Comparison of ENCODE assay signal across 15 cellular contexts in genomic region chr2:20620696-20621365, GRCh38. TPM values are rescaled to one million over a fixed set of nuclear protein-coding genes. Genes with fewer than 3 reads are reported as not detected.
DNase-seq lines count a peak whose midpoint lies in the region; ATAC-seq and TF ChIP-seq lines count a peak whose summit lies in the region.
"Had no signal": no experiment of that assay in that cellular context is flagged by ENCODE, and none has a peak within 500 bp of the region (broad histone marks: within the 10 kb centered on the region; RNA-seq: fewer than 3 reads in every experiment).

No MANE protein-coding gene starts in this region.

- no peak overlapping the region for H2BK5ac ChIP-seq in mesenchymal stem cell (ENCODE audit: low read depth, low read length, poor library complexity, severe bottlenecking)

- 83% methylated on average over 4 of the region's 4 CpGs for WGBS in esophagus muscularis mucosa
- WGBS in mesenchymal stem cell = 98% methylated on average over 4 of the region's 4 CpGs
- WGBS in testis, 2 donors = 80 to 92% methylated on average over 3 to 4 of the region's 4 CpGs

- H3K79me1 ChIP-seq in mesenchymal stem cell (replicated peaks; ENCODE audit: low read length, poor library complexity, severe bottlenecking) = peaks cover 4% of the 10 kb centered on the region

- peak overlapping the region; percentile 96 to 99 (median 96) for H3K27ac ChIP-seq in esophagus muscularis mucosa (replicated peaks in 1 of 4)
- H3K27ac ChIP-seq in mesenchymal stem cell (ENCODE audit: low read length, poor library complexity, severe bottlenecking) = no peak overlapping the region
- peak overlapping the region; percentile 99 for H3K27ac ChIP-seq in subcutaneous abdominal adipose tissue (ENCODE audit: low read depth, low read length)
- H3K27ac ChIP-seq in testis = peak overlapping the region in 1 of 2 donors; percentile 96
- H3K27ac ChIP-seq: hepatocyte had no signal

- H4K91ac ChIP-seq in mesenchymal stem cell (ENCODE audit: low read length) = peak overlapping the region; percentile 15

- H2AFZ ChIP-seq in mesenchymal stem cell (ENCODE audit: low read depth, low read length) = no peak overlapping the region
- H2AFZ ChIP-seq: hepatocyte had no signal

- H3K4me2 ChIP-seq in mesenchymal stem cell (ENCODE audit: low read length, poor library complexity, severe bottlenecking) = no peak overlapping the region
- H3K4me2 ChIP-seq: hepatocyte had no signal

- H2BK12ac ChIP-seq in mesenchymal stem cell (ENCODE audit: low read length in 2 of 2) = no peak overlapping the region

- H3K27ac Mint-ChIP-seq in WTC11 = peak overlapping the region; percentile 41; the same call in 1 of the 2 replicates
- no peak overlapping the region for H3K27ac Mint-ChIP-seq in activated T-helper 1 cell treated with anti-CD3 and anti-CD28 coated beads, Interleukin-12 subunit alpha, Interleukin-12 subunit beta, Interleukin-2, Interleukin-4 antibody, amounts not matched to agents 30 ng/mL and 10 ng/mL and 1 ng/mL, durations not matched to agents 14 hours and 24 hours and 36 hours
- H3K27ac Mint-ChIP-seq: activated CD4-positive, alpha-beta memory T cell treated with anti-CD3 and anti-CD28 coated beads for 36 hours had no signal

- TF ChIP-seq POLR2A in esophagus muscularis mucosa (IDR thresholded peaks at IDR 0.05; ENCODE audit: low read depth) = no peak
- no peak for TF ChIP-seq POLR2A in testis (IDR thresholded peaks at IDR 0.05)

- CTCF ChIA-PET in WTC11 (lab: Charles Lee) = interaction anchor here (0.8 to 1.2 kb wide), 2 partner anchors 15 to 22 kb away, joined by 3 read pairs; no protein-coding TSS in a partner anchor

- H3K36me3 ChIP-seq in esophagus muscularis mucosa (peaks cover 33 to 59% (median 44%) of the 10 kb centered on the region in 4 donors), mesenchymal stem cell (ENCODE audit: control insufficient read depth in 1 of 2, insufficient read depth in 2 of 2, low read depth in 1 of 2, low read length in 2 of 2) (peaks cover 52% of the 10 kb centered on the region in 2 experiments), subcutaneous abdominal adipose tissue (ENCODE audit: control insufficient read depth in 5 of 5, insufficient read depth in 5 of 5, low read length in 5 of 5) (peaks cover 0 to 58% (median 52%) of the 10 kb centered on the region in 5 donors), testis (ENCODE audit: low read depth, missing control alignments) (no peaks in the 10 kb centered on the region), H7 (replicated peaks; ENCODE audit: control insufficient read depth, insufficient read depth, low read length) (no peaks in the 10 kb centered on the region)

- H3K14ac ChIP-seq in mesenchymal stem cell (ENCODE audit: low read length in 2 of 2) = no peak overlapping the region

- no peaks in the 10 kb centered on the region for H3K9me3 Mint-ChIP-seq in WTC11
- no peaks in the 10 kb centered on the region for H3K9me3 Mint-ChIP-seq in activated T-helper 1 cell treated with anti-CD3 and anti-CD28 coated beads, Interleukin-12 subunit alpha, Interleukin-12 subunit beta, Interleukin-2, Interleukin-4 antibody, amounts not matched to agents 30 ng/mL and 10 ng/mL and 1 ng/mL, durations not matched to agents 14 hours and 24 hours and 36 hours
- H3K9me3 Mint-ChIP-seq: activated CD4-positive, alpha-beta memory T cell treated with anti-CD3 and anti-CD28 coated beads for 36 hours had no signal

- no peak overlapping the region for H3K4ac ChIP-seq in mesenchymal stem cell (ENCODE audit: low read depth in 1 of 2, low read length in 2 of 2)

- H3K4me3 Mint-ChIP-seq in WTC11 = no peak overlapping the region
- H3K4me3 Mint-ChIP-seq in activated T-helper 1 cell treated with anti-CD3 and anti-CD28 coated beads, Interleukin-12 subunit alpha, Interleukin-12 subunit beta, Interleukin-2, Interleukin-4 antibody, amounts not matched to agents 30 ng/mL and 10 ng/mL and 1 ng/mL, durations not matched to agents 14 hours and 24 hours and 36 hours = no peak overlapping the region
- H3K4me3 Mint-ChIP-seq: activated CD4-positive, alpha-beta memory T cell treated with anti-CD3 and anti-CD28 coated beads for 36 hours had no signal

- no peak for ATAC-seq in WTC11
- ATAC-seq: HCT116 had no signal

- no peaks in the 10 kb centered on the region for H3K36me3 Mint-ChIP-seq in WTC11
- H3K36me3 Mint-ChIP-seq in activated T-helper 1 cell treated with anti-CD3 and anti-CD28 coated beads, Interleukin-12 subunit alpha, Interleukin-12 subunit beta, Interleukin-2, Interleukin-4 antibody, amounts not matched to agents 30 ng/mL and 10 ng/mL and 1 ng/mL, durations not matched to agents 14 hours and 24 hours and 36 hours (ENCODE audit: low read depth) = peaks cover 3% of the 10 kb centered on the region

- H3K23ac ChIP-seq in mesenchymal stem cell (ENCODE audit: low read length in 2 of 2) = no peak overlapping the region

- peak overlapping the region; percentile 45 for H2BK15ac ChIP-seq in mesenchymal stem cell (ENCODE audit: low read depth, poor library complexity, severe bottlenecking)

- H2AK5ac ChIP-seq in mesenchymal stem cell (ENCODE audit: low read length, severe bottlenecking) = peak overlapping the region; percentile 63

- H3K18ac ChIP-seq in mesenchymal stem cell (ENCODE audit: low read depth in 1 of 2, low read length in 2 of 2) = no peak overlapping the region

- H3K4me1 Mint-ChIP-seq in WTC11 = peaks cover 14% of the 10 kb centered on the region
- H3K4me1 Mint-ChIP-seq in activated T-helper 1 cell treated with anti-CD3 and anti-CD28 coated beads, Interleukin-12 subunit alpha, Interleukin-12 subunit beta, Interleukin-2, Interleukin-4 antibody, amounts not matched to agents 30 ng/mL and 10 ng/mL and 1 ng/mL, durations not matched to agents 14 hours and 24 hours and 36 hours (ENCODE audit: low read depth) = no peaks in the 10 kb centered on the region

- H2BK120ac ChIP-seq in mesenchymal stem cell (ENCODE audit: low read depth, low read length) = no peak overlapping the region

- H3K4me1 ChIP-seq in esophagus muscularis mucosa (peaks cover 72 to 90% (median 80%) of the 10 kb centered on the region in 4 donors), mesenchymal stem cell (ENCODE audit: control insufficient read depth, insufficient read depth, low read depth, low read length) (peaks cover 63% of the 10 kb centered on the region), subcutaneous abdominal adipose tissue (ENCODE audit: control insufficient read depth in 5 of 5, insufficient read depth in 5 of 5, low read length in 5 of 5) (peaks cover 32 to 74% (median 47%) of the 10 kb centered on the region in 5 donors), testis (peaks cover 41% of the 10 kb centered on the region)

- H3K27me3 Mint-ChIP-seq in WTC11 (ENCODE audit: low read depth) = no peaks in the 10 kb centered on the region
- no peaks in the 10 kb centered on the region for H3K27me3 Mint-ChIP-seq in activated T-helper 1 cell treated with anti-CD3 and anti-CD28 coated beads, Interleukin-12 subunit alpha, Interleukin-12 subunit beta, Interleukin-2, Interleukin-4 antibody, amounts not matched to agents 30 ng/mL and 10 ng/mL and 1 ng/mL, durations not matched to agents 14 hours and 24 hours and 36 hours (ENCODE audit: insufficient read depth)
- H3K27me3 Mint-ChIP-seq: activated CD4-positive, alpha-beta memory T cell treated with anti-CD3 and anti-CD28 coated beads for 36 hours had no signal

- H3K27me3 ChIP-seq in esophagus muscularis mucosa (no peaks in the 10 kb centered on the region), mesenchymal stem cell (ENCODE audit: control insufficient read depth in 1 of 2, insufficient read depth in 1 of 2, low read length in 2 of 2) (no peaks in the 10 kb centered on the region), subcutaneous abdominal adipose tissue (ENCODE audit: control insufficient read depth in 5 of 5, insufficient read depth in 4 of 5, low read length in 5 of 5) (no peaks in the 10 kb centered on the region), testis (no peaks in the 10 kb centered on the region), H7 (ENCODE audit: control insufficient read depth, insufficient read depth, low read length) (no peaks in the 10 kb centered on the region)
- H3K27me3 ChIP-seq: hepatocyte had no signal

- no peak for TF ChIP-seq EP300 in esophagus muscularis mucosa (IDR thresholded peaks at IDR 0.05)

- no peak overlapping the region for H4K8ac ChIP-seq in mesenchymal stem cell (ENCODE audit: low read length)

- H3K4me3 ChIP-seq in esophagus muscularis mucosa (no peak overlapping the region), mesenchymal stem cell (ENCODE audit: insufficient read depth in 1 of 2, low read depth in 1 of 2, low read length in 2 of 2) (no peak overlapping the region), subcutaneous abdominal adipose tissue (ENCODE audit: low read depth in 1 of 5, low read length in 5 of 5) (no peak overlapping the region), testis (no peak overlapping the region), H7 (ENCODE audit: insufficient read depth, low read depth, low read length) (no peak overlapping the region)
- H3K4me3 ChIP-seq: hepatocyte, lung had no signal

- no peak for DNase-seq in WTC11 (ENCODE audit: low spot score)
- no peak for DNase-seq in esophagus muscularis mucosa (ENCODE audit: extremely low spot score)
- no peak for DNase-seq in mesenchymal stem cell
- DNase-seq in activated CD4-positive, alpha-beta T cell treated with anti-CD3 and anti-CD28 coated beads, Interleukin-2, amount 50 U/mL, for 4 hours = no peak
- DNase-seq in activated T-helper 1 cell treated with anti-CD3 and anti-CD28 coated beads, Interleukin-12 subunit alpha, Interleukin-12 subunit beta, Interleukin-2, Interleukin-4 antibody, amounts not matched to agents 30 ng/mL and 10 ng/mL and 1 ng/mL, durations not matched to agents 14 hours and 24 hours and 36 hours (ENCODE audit: low spot score) = no peak
- no peak for DNase-seq in testis
- no peak for DNase-seq in H7
- DNase-seq: activated CD4-positive, alpha-beta memory T cell treated with anti-CD3 and anti-CD28 coated beads for 36 hours; activated naive CD4-positive, alpha-beta T cell; DMS53; Karpas-422 had no signal

- TF ChIP-seq CTCF in WTC11 (IDR thresholded peaks at IDR 0.05) (no peak), esophagus muscularis mucosa (IDR thresholded peaks at IDR 0.05) (no peak), testis (IDR thresholded peaks at IDR 0.05) (no peak)

- POLR2A ChIA-PET in WTC11 (lab: Charles Lee) = no interaction called here

- H3K9ac ChIP-seq in mesenchymal stem cell (ENCODE audit: low read length) = no peak overlapping the region
- no peak overlapping the region for H3K9ac ChIP-seq in subcutaneous abdominal adipose tissue (ENCODE audit: low read length in 5 of 5)

- H3K9me3 ChIP-seq in esophagus muscularis mucosa (no peaks in the 10 kb centered on the region), mesenchymal stem cell (ENCODE audit: control insufficient read depth, low read length) (no peaks in the 10 kb centered on the region), subcutaneous abdominal adipose tissue (ENCODE audit: control insufficient read depth in 5 of 5, low read length in 5 of 5) (no peaks in the 10 kb centered on the region), testis (no peaks in the 10 kb centered on the region)

- intact Hi-C loops in esophagus muscularis mucosa (cut with DNase I) = no loop called here
- intact Hi-C loops in activated T-helper 1 cell treated with anti-CD3 and anti-CD28 coated beads, Interleukin-12 subunit alpha, Interleukin-12 subunit beta, Interleukin-2, Interleukin-4 antibody, amounts not matched to agents 30 ng/mL and 10 ng/mL and 1 ng/mL, durations not matched to agents 14 hours and 24 hours and 36 hours (cut with micrococcal nuclease) = no loop called here
- intact Hi-C loops in testis (cut with DNase I; ENCODE audit: low total_unique reads) = no loop called here

RNA-seq across cellular contexts. Expression of gene HS1BP3, which starts 30.1 kb away (rescaled TPM):
- total RNA-seq in WTC11 (2021) (17.9 to 20.1 TPM (median 19.8 TPM) in 3 replicates), esophagus muscularis mucosa (10 to 100 TPM; 42.6 to 95.6 (median 60.0) TPM), testis (10 to 100 TPM; 23.5 to 31.6 TPM)
- polyA plus RNA-seq in mesenchymal stem cell (2013, experiment 1 of 2) = 42.4 TPM
- polyA plus RNA-seq in mesenchymal stem cell (2013, experiment 2 of 2) = 39.8 TPM
- 9.1 and 10.2 TPM in 2 replicates for total RNA-seq in activated T-helper 1 cell treated with anti-CD3 and anti-CD28 coated beads, Interleukin-12 subunit alpha, Interleukin-12 subunit beta, Interleukin-2, Interleukin-4 antibody, amounts not matched to agents 30 ng/mL and 10 ng/mL and 1 ng/mL, durations not matched to agents 14 hours and 24 hours and 36 hours
- polyA plus RNA-seq in testis (ENCODE audit: insufficient read depth, low read depth, low replicate concordance) = 25.0 TPM
- total RNA-seq in H7 (2014; rRNA removed; shearing (Covaris generic)) = 30.2 and 41.3 TPM in 2 replicates

RNA-seq across cellular contexts. Expression of gene GDF7, which starts 46.1 kb away (rescaled TPM):
- total RNA-seq in WTC11 (2021) = 0.18 to 0.55 TPM (median 0.23 TPM) in 3 replicates
- 10 to 100 TPM in 1 of 4 donors, 1 to 10 TPM in 3; 2.7 to 10.4 (median 7.4) TPM for total RNA-seq in esophagus muscularis mucosa
- polyA plus RNA-seq in mesenchymal stem cell (2013, experiment 1 of 2) = 0.23 TPM
- polyA plus RNA-seq in mesenchymal stem cell (2013, experiment 2 of 2) = 0.25 TPM
- total RNA-seq in activated T-helper 1 cell treated with anti-CD3 and anti-CD28 coated beads, Interleukin-12 subunit alpha, Interleukin-12 subunit beta, Interleukin-2, Interleukin-4 antibody, amounts not matched to agents 30 ng/mL and 10 ng/mL and 1 ng/mL, durations not matched to agents 14 hours and 24 hours and 36 hours = 0.10 and 0.15 TPM in 2 replicates
- total RNA-seq in testis = 1 to 10 TPM in 1 of 2 donors, under 1 TPM in 1; 0.62 to 1.1 TPM
- 0.69 TPM for polyA plus RNA-seq in testis (ENCODE audit: insufficient read depth, low read depth, low replicate concordance)
- total RNA-seq in H7 (2014; rRNA removed; shearing (Covaris generic)) = 1.4 TPM in 2 replicates
